In the genomic region with DNA sequence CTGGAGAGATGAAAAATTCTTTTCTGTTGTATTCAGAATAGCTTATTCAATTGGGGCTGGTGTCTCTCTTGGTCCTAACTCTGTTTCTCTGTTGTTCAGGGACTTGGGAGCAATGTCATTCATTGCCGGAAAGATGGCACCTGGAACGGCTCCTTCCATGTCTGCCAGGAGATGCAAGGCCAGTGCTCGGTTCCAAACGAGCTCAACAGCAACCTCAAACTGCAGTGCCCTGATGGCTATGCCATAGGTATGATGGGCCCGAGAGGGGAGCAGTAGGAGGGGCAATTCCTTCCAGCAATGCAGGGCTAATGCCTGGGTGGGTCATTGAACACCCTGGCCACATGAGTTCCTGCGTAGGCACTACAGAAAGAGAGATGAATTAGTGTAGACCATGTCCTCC, we compare ENCODE assay signal across 33 cellular contexts.
DNase-seq lines count a peak whose midpoint lies in the region; ATAC-seq and TF ChIP-seq lines count a peak whose summit lies in the region.
"Had no signal": no experiment of that assay in that cellular context is flagged by ENCODE, and none has a peak within 500 bp of the region (broad histone marks: within the 10 kb centered on the region; RNA-seq: fewer than 3 reads in every experiment).

No MANE protein-coding gene starts in this region.

- H3K4me3 Mint-ChIP-seq in chondrocyte (ENCODE audit: unreplicated experiment), result no peak overlapping the region
- H3K4me3 Mint-ChIP-seq: B cell; CD14-positive monocyte; CD4-positive, alpha-beta memory T cell; CD4-positive, alpha-beta T cell; CD4-positive, CD25-positive, alpha-beta regulatory T cell; CD8-positive, alpha-beta memory T cell; CD8-positive, alpha-beta T cell had no signal

- H3K36me3 ChIP-seq in Karpas-422 (ENCODE audit: insufficient read depth, low read length) (no peaks in the 10 kb centered on the region), SK-N-MC (ENCODE audit: insufficient read depth, low read length) (peaks cover 100% of the 10 kb centered on the region), upper lobe of right lung (no peaks in the 10 kb centered on the region)
- H3K36me3 ChIP-seq: BLaER1; BLaER1 treated with 17β-estradiol and CSF1 and Interleukin-3, amounts not matched to agents 10 nM and 100 nM had no signal

- H2AFZ ChIP-seq in Karpas-422 (ENCODE audit: low read length), result no peak overlapping the region

- H3K27me3 Mint-ChIP-seq in chondrocyte (ENCODE audit: low read depth), result no peaks in the 10 kb centered on the region
- H3K27me3 Mint-ChIP-seq: B cell; CD4-positive, alpha-beta memory T cell; CD4-positive, alpha-beta T cell; CD4-positive, CD25-positive, alpha-beta regulatory T cell; CD8-positive, alpha-beta memory T cell had no signal

- peak overlapping the region; percentile 52 for H3K27ac Mint-ChIP-seq in chondrocyte (ENCODE audit: unreplicated experiment)
- H3K27ac Mint-ChIP-seq: B cell; CD4-positive, alpha-beta memory T cell; CD4-positive, alpha-beta T cell; CD4-positive, CD25-positive, alpha-beta regulatory T cell; CD8-positive, alpha-beta memory T cell; CD8-positive, alpha-beta T cell had no signal

- no peaks in the 10 kb centered on the region; the same call in 1 of the 2 replicates for H3K27me3 ChIP-seq in Karpas-422 (ENCODE audit: low read length)
- no peaks in the 10 kb centered on the region for H3K27me3 ChIP-seq in upper lobe of right lung
- H3K27me3 ChIP-seq: BE2C; BLaER1; BLaER1 treated with 17β-estradiol and CSF1 and Interleukin-3, amounts not matched to agents 10 nM and 100 nM had no signal

- TF ChIP-seq CTCF in chondrocyte (IDR thresholded peaks at IDR 0.05) (no peak), upper lobe of right lung (IDR thresholded peaks at IDR 0.05) (no peak)

- H3K9me3 ChIP-seq in Karpas-422 (ENCODE audit: low read length) (no peaks in the 10 kb centered on the region), SK-N-MC (ENCODE audit: low read depth, low read length) (no peaks in the 10 kb centered on the region), upper lobe of right lung (no peaks in the 10 kb centered on the region)
- H3K9me3 ChIP-seq: A549; BE2C; BLaER1; BLaER1 treated with 17β-estradiol and CSF1 and Interleukin-3, amounts not matched to agents 10 nM and 100 nM; Caco-2 had no signal

- DNase-seq in Karpas-422, result no peak
- DNase-seq in SK-N-MC (ENCODE audit: low read depth, low spot score), result no peak
- DNase-seq in chondrocyte (ENCODE audit: low spot score), result no peak
- DNase-seq in upper lobe of right lung, result no peak
- no peak for DNase-seq in glomerular visceral epithelial cell (ENCODE audit: extremely low spot score)
- no peak for DNase-seq in NK-92 (lab: John Stamatoyannopoulos, UW; ENCODE audit: unreplicated experiment)
- DNase-seq: 8988T; ACHN; AML-193; BE2C; C1 segment of cervical spinal cord; Caco-2; Calu3; CD4-positive, alpha-beta memory T cell; CD4-positive, alpha-beta T cell; CD4-positive, CD25-positive, alpha-beta regulatory T cell; CD8-positive, alpha-beta memory T cell; CD8-positive, alpha-beta T cell; COR-L47; DMS 273 treated with DMSO at 0.1 percent for 48 hours; DMS153; DMS53; DMS79; DMS79 treated with DMSO at 0.1 percent for 48 hours; DND-41; EL had no signal

- peaks cover 46% of the 10 kb centered on the region for H3K4me1 ChIP-seq in Karpas-422 (ENCODE audit: low read length)
- H3K4me1 ChIP-seq in upper lobe of right lung, result no peaks in the 10 kb centered on the region
- H3K4me1 ChIP-seq: BE2C; BLaER1; BLaER1 treated with 17β-estradiol and CSF1 and Interleukin-3, amounts not matched to agents 10 nM and 100 nM; Caco-2 had no signal

- no peaks in the 10 kb centered on the region for H3K9me2 ChIP-seq in Karpas-422 (replicated peaks; ENCODE audit: insufficient read depth, low read length)

- H3K9ac ChIP-seq in Karpas-422 (ENCODE audit: low read length) (no peak overlapping the region; the same call in 1 of the 2 replicates), SK-N-MC (ENCODE audit: insufficient read length) (no peak overlapping the region)
- H3K9ac ChIP-seq: BLaER1; BLaER1 treated with 17β-estradiol and CSF1 and Interleukin-3, amounts not matched to agents 10 nM and 100 nM had no signal

- no peaks in the 10 kb centered on the region for H3K79me2 ChIP-seq in Karpas-422 (ENCODE audit: low read length)

- H3K4me1 Mint-ChIP-seq in chondrocyte (ENCODE audit: low read depth), result peaks cover 13% of the 10 kb centered on the region
- H3K4me1 Mint-ChIP-seq: B cell; CD14-positive monocyte; CD4-positive, alpha-beta memory T cell; CD4-positive, CD25-positive, alpha-beta regulatory T cell; CD8-positive, alpha-beta memory T cell had no signal

- no peaks in the 10 kb centered on the region for H4K20me1 ChIP-seq in Karpas-422 (ENCODE audit: insufficient read depth, low read depth, low read length)
- H4K20me1 ChIP-seq: BLaER1; BLaER1 treated with 17β-estradiol and CSF1 and Interleukin-3, amounts not matched to agents 10 nM and 100 nM had no signal

- H3K27ac ChIP-seq in Karpas-422 (ENCODE audit: low read length), result peak overlapping the region; percentile 79
- H3K27ac ChIP-seq in SK-N-MC, result 0 out of 2 replicates have a peak overlapping the region, but pooled peaks have one; percentile 47
- H3K27ac ChIP-seq in upper lobe of right lung, result no peak overlapping the region
- H3K27ac ChIP-seq: 22Rv1; BLaER1; BLaER1 treated with 17β-estradiol and CSF1 and Interleukin-3, amounts not matched to agents 10 nM and 100 nM; C4-2B had no signal

- no peak overlapping the region for H3K4me3 ChIP-seq in Karpas-422 (ENCODE audit: low read length)
- no peak overlapping the region for H3K4me3 ChIP-seq in SK-N-MC
- H3K4me3 ChIP-seq in upper lobe of right lung, result no peak overlapping the region
- H3K4me3 ChIP-seq: A549; BLaER1; BLaER1 treated with 17β-estradiol and CSF1 and Interleukin-3, amounts not matched to agents 10 nM and 100 nM had no signal

- ATAC-seq in upper lobe of right lung, result no peak
- ATAC-seq: A549; CD8-positive, alpha-beta T cell had no signal

- H3K4me2 ChIP-seq in Karpas-422 (ENCODE audit: low read depth, low read length, poor library complexity, severe bottlenecking), result no peak overlapping the region
- H3K4me2 ChIP-seq: A549; BLaER1; BLaER1 treated with 17β-estradiol and CSF1 and Interleukin-3, amounts not matched to agents 10 nM and 100 nM had no signal

- H3K9me3 Mint-ChIP-seq in chondrocyte (ENCODE audit: low read depth), result no peaks in the 10 kb centered on the region
- H3K9me3 Mint-ChIP-seq: CD4-positive, alpha-beta memory T cell; CD4-positive, alpha-beta T cell; CD8-positive, alpha-beta memory T cell; CD8-positive, alpha-beta T cell had no signal

- intact Hi-C loops in upper lobe of right lung (cut with DNase I), result no loop called here

- H3K36me3 Mint-ChIP-seq in chondrocyte (ENCODE audit: low read depth), result peaks cover 45% of the 10 kb centered on the region
- H3K36me3 Mint-ChIP-seq: CD14-positive monocyte; CD4-positive, alpha-beta memory T cell; CD4-positive, CD25-positive, alpha-beta regulatory T cell; CD8-positive, alpha-beta memory T cell; CD8-positive, alpha-beta T cell had no signal
